ENCODE assay signal across 20 cellular contexts in the genomic region with DNA sequence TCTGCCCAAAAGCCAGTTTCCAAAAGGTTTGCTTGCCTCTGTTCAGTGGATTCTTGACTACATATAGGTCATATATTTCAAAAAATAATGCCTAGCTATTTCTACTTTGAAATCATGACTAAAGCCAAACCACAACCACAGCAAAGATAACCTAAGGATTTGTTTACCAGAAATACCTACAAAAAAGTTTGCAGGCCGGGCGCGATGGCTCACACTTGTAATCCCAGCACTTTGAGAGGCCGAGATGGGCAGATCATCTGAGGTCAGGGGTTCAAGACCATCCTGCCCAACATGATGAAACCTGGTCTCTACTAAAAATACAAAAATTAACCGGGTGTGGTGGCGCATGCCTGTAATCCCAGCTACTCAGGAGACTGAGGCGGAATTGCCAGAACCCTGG. TPM values are rescaled to one million over a fixed set of nuclear protein-coding genes. Genes with fewer than 3 reads are reported as not detected.
A peak's percentile ranks its signal among the peaks of the same experiment; 100 is the strongest.
DNase-seq lines count a peak whose midpoint lies in the region; ATAC-seq and TF ChIP-seq lines count a peak whose summit lies in the region.
"Had no signal": no experiment of that assay in that cellular context is flagged by ENCODE, and none has a peak within 500 bp of the region (broad histone marks: within the 10 kb centered on the region; RNA-seq: fewer than 3 reads in every experiment).

No MANE protein-coding gene starts in this region.

- 72% methylated on average over 6 of the region's 7 CpGs for WGBS in right lobe of liver (ENCODE audit: insufficient coverage, low coverage, low lambda C conversion rate, missing lambda C conversion rate)

- peak overlapping the region; percentile 42 to 100 (median 93); a peak in 18 of 22 replicates for H3K4me2 ChIP-seq in BLaER1 treated with 17β-estradiol and CSF1 and Interleukin-3, amounts not matched to agents 10 nM and 100 nM
- no peak overlapping the region for H3K4me2 ChIP-seq in GM23338

- CTCF ChIA-PET in Caco-2 (lab: Charles Lee), result no interaction called here

- intact Hi-C loops in right lobe of liver (cut with DNase I), result no loop called here
- intact Hi-C loops in Caco-2 (cut with micrococcal nuclease; ENCODE audit: unreplicated experiment), result no loop called here

- BruUV-seq in Caco-2 (replicated peaks; lab: Mats Ljungman, UMichigan), result no TSS peak

- no peak for ATAC-seq in GM23338
- no peak for ATAC-seq in activated naive CD4-positive, alpha-beta T cell treated with anti-CD3 and anti-CD28 coated beads, Interleukin-2, amount 50 U/mL, for 72 hours
- ATAC-seq in right lobe of liver, result no peak
- ATAC-seq in HG03280 (IDR thresholded peaks at IDR 0.05; ENCODE audit: unreplicated experiment), result no peak
- no peak for ATAC-seq in HG02798 (IDR thresholded peaks at IDR 0.05; ENCODE audit: poor library complexity, unreplicated experiment)

- peaks cover 54% of the 10 kb centered on the region for H3F3A ChIP-seq in GM23338 (replicated peaks; ENCODE audit: low read depth)

- DNase-seq in GM23338 (ENCODE audit: low spot score) (no peak), right lobe of liver (no peak), Caco-2 (no peak), NCI-H748 (lab: John Stamatoyannopoulos, UW; ENCODE audit: unreplicated experiment) (no peak)
- no peak for DNase-seq in activated naive CD4-positive, alpha-beta T cell treated with anti-CD3 and anti-CD28 coated beads, Interleukin-2, amount 50 U/mL, for 72 hours (ENCODE audit: low spot score in 2 of 2)
- DNase-seq: activated CD4-positive, alpha-beta T cell treated with anti-CD3 and anti-CD28 coated beads, Interleukin-2, amount 50 U/mL, for 1 hour; kidney; MM.1S; NCI-H2081 treated with DMSO at 0.1 percent for 48 hours; SHP77 treated with DMSO at 0.1 percent for 48 hours; stimulated activated CD4-positive, alpha-beta T cell treated with anti-CD3 and anti-CD28 coated beads, Interleukin-2, amount 100 ng/mL, for 24 hours; T-helper 9 cell had no signal

- POLR2A ChIA-PET in Caco-2 (lab: Charles Lee), result no interaction called here

- H2AFZ ChIP-seq in GM23338, result no peak overlapping the region

- H3K27me3 ChIP-seq in BLaER1 treated with 17β-estradiol and CSF1 and Interleukin-3, amounts not matched to agents 10 nM and 100 nM, result no peaks in the 10 kb centered on the region; a peak in 1 of 22 replicates
- H3K27me3 ChIP-seq in GM23338 (ENCODE audit: insufficient read depth) (no peaks in the 10 kb centered on the region), right lobe of liver (no peaks in the 10 kb centered on the region), Caco-2 (replicated peaks; ENCODE audit: control insufficient read depth, insufficient read depth, low read length) (no peaks in the 10 kb centered on the region)

- H3K4me1 Mint-ChIP-seq in GM23338, result peaks cover 55% of the 10 kb centered on the region
- peaks cover 7% of the 10 kb centered on the region for H3K4me1 Mint-ChIP-seq in Caco-2 (ENCODE audit: low read depth, unreplicated experiment)

- no peaks in the 10 kb centered on the region for H3K9me3 ChIP-seq in BLaER1 treated with 17β-estradiol and CSF1 and Interleukin-3, amounts not matched to agents 10 nM and 100 nM (replicated peaks in 1 of 11)
- no peaks in the 10 kb centered on the region for H3K9me3 ChIP-seq in right lobe of liver
- H3K9me3 ChIP-seq in Caco-2, result no peaks in the 10 kb centered on the region

- H3K9ac ChIP-seq in BLaER1 treated with 17β-estradiol and CSF1 and Interleukin-3, amounts not matched to agents 10 nM and 100 nM, result peak overlapping the region in 3 of 11 experiments; percentile 7 to 23 (median 21); a peak in 1 of 22 replicates

- H3K27ac Mint-ChIP-seq in GM23338 (peak overlapping the region; percentile 40; the same call in 1 of the 2 replicates), Caco-2 (ENCODE audit: unreplicated experiment) (no peak overlapping the region)
- peak overlapping the region; percentile 47 to 53 for H3K27ac Mint-ChIP-seq in activated naive CD4-positive, alpha-beta T cell treated with anti-CD3 and anti-CD28 coated beads, Interleukin-2, amount 50 U/mL, for 72 hours

- peaks cover 14% of the 10 kb centered on the region for H3K79me2 ChIP-seq in GM23338 (replicated peaks; ENCODE audit: insufficient read depth)

- TF ChIP-seq POLR2A in right lobe of liver (IDR thresholded peaks at IDR 0.05), result no peak

- TF ChIP-seq CTCF in GM23338 (conservative IDR thresholded peaks at IDR 0.05; ENCODE audit: low read depth in 2 of 2), result no peak
- TF ChIP-seq CTCF in right lobe of liver (IDR thresholded peaks at IDR 0.05), result no peak
- no peak for TF ChIP-seq CTCF in Caco-2 (IDR thresholded peaks at IDR 0.05; ENCODE audit: insufficient read depth in 1 of 2, low read depth in 1 of 2, low read length in 1 of 2, severe bottlenecking in 1 of 2, unreplicated experiment in 1 of 2)

- H3K4me3 ChIP-seq in BLaER1 treated with 17β-estradiol and CSF1 and Interleukin-3, amounts not matched to agents 10 nM and 100 nM, result no peak overlapping the region
- H3K4me3 ChIP-seq in GM23338 (no peak overlapping the region), right lobe of liver (no peak overlapping the region), Caco-2 (ENCODE audit: low read depth, low read length) (no peak overlapping the region)

- H3K27ac ChIP-seq in BLaER1 treated with 17β-estradiol and CSF1 and Interleukin-3, amounts not matched to agents 10 nM and 100 nM, result peak overlapping the region in 9 of 11 experiments; percentile 19 to 84 (median 75); a peak in 14 of 22 replicates
- peak overlapping the region; percentile 81 for H3K27ac ChIP-seq in GM23338 (ENCODE audit: low read depth)
- H3K27ac ChIP-seq in right lobe of liver, result peak overlapping the region in 2 of 3 donors; percentile 8 to 18

- H3K36me3 ChIP-seq in BLaER1 treated with 17β-estradiol and CSF1 and Interleukin-3, amounts not matched to agents 10 nM and 100 nM, result peaks cover 53 to 94% (median 86%) of the 10 kb centered on the region in 11 experiments
- H3K36me3 ChIP-seq in GM23338 (ENCODE audit: insufficient read depth) (peaks cover 33% of the 10 kb centered on the region), right lobe of liver (peaks cover 0 to 23% (median 15%) of the 10 kb centered on the region in 4 donors), Caco-2 (ENCODE audit: control insufficient read depth, insufficient read depth, low read length) (peaks cover 9% of the 10 kb centered on the region; the same call in 1 of the 2 replicates)

- H3K4me3 Mint-ChIP-seq in GM23338 (no peak overlapping the region), Caco-2 (ENCODE audit: unreplicated experiment) (no peak overlapping the region)
- H3K4me3 Mint-ChIP-seq: central memory CD8-positive, alpha-beta T cell had no signal

- H3K27me3 Mint-ChIP-seq in GM23338 (ENCODE audit: insufficient read depth, low read depth, poor library complexity) (peaks cover 40% of the 10 kb centered on the region), Caco-2 (ENCODE audit: insufficient read depth, unreplicated experiment) (no peaks in the 10 kb centered on the region)
- H3K27me3 Mint-ChIP-seq: central memory CD8-positive, alpha-beta T cell had no signal

- H3K4me1 ChIP-seq in BLaER1 treated with 17β-estradiol and CSF1 and Interleukin-3, amounts not matched to agents 10 nM and 100 nM, result peaks cover 75 to 100% (median 100%) of the 10 kb centered on the region in 10 experiments
- H3K4me1 ChIP-seq in GM23338 (ENCODE audit: insufficient read depth) (peaks cover 23% of the 10 kb centered on the region; the same call in 1 of the 2 replicates), right lobe of liver (peaks cover 0 to 29% (median 9%) of the 10 kb centered on the region in 4 donors), Caco-2 (no peaks in the 10 kb centered on the region)

- no peaks in the 10 kb centered on the region for H3K9me2 ChIP-seq in GM23338 (ENCODE audit: insufficient read depth)

- H3K9me3 Mint-ChIP-seq in GM23338 (no peaks in the 10 kb centered on the region), Caco-2 (ENCODE audit: unreplicated experiment) (no peaks in the 10 kb centered on the region)
- no peaks in the 10 kb centered on the region for H3K9me3 Mint-ChIP-seq in activated naive CD4-positive, alpha-beta T cell treated with anti-CD3 and anti-CD28 coated beads, Interleukin-2, amount 50 U/mL, for 72 hours
- H3K9me3 Mint-ChIP-seq: central memory CD8-positive, alpha-beta T cell had no signal

- peaks cover 5 to 98% (median 84%) of the 10 kb centered on the region in 11 experiments; a peak in 21 of 22 replicates for H4K20me1 ChIP-seq in BLaER1 treated with 17β-estradiol and CSF1 and Interleukin-3, amounts not matched to agents 10 nM and 100 nM
- H4K20me1 ChIP-seq in GM23338 (replicated peaks; ENCODE audit: insufficient read depth), result peaks cover 13% of the 10 kb centered on the region

- H3K36me3 Mint-ChIP-seq in GM23338 (ENCODE audit: low read depth) (peaks cover 92% of the 10 kb centered on the region), Caco-2 (ENCODE audit: insufficient read depth, unreplicated experiment) (peaks cover 96% of the 10 kb centered on the region)
- peaks cover 10 to 28% of the 10 kb centered on the region in 2 donors for H3K36me3 Mint-ChIP-seq in activated naive CD4-positive, alpha-beta T cell treated with anti-CD3 and anti-CD28 coated beads, Interleukin-2, amount 50 U/mL, for 72 hours

TF ChIP-seq in GM23338, 12 proteins besides CTCF, POLR2A, EP300 and RAD21 (continues in another document):
- no peak for TF ChIP-seq CREB1 (CRISPR knock-in tag; IDR thresholded peaks at IDR 0.05; ENCODE audit: low read depth)

RNA-seq across cellular contexts. Expression of a gene that starts 15.2 kb away (rescaled TPM):
- total RNA-seq in GM23338 (2014; rRNA removed; shearing (Covaris generic)), result 286 and 301 TPM in 2 replicates
- polyA plus RNA-seq in GM23338 (2016; fragmentation: Nextera tagmentation; extraction: Ambion mirVana), result 324 and 339 TPM in 2 replicates
- total RNA-seq in activated naive CD4-positive, alpha-beta T cell treated with anti-CD3 and anti-CD28 coated beads, Interleukin-2, amount 50 U/mL, for 72 hours, result 100 to 1,000 TPM in 1 of 2 donors, 10 to 100 TPM in 1; 88.1 to 106 TPM
- total RNA-seq in right lobe of liver (100 to 1,000 TPM in 1 of 6 experiments, 10 to 100 TPM in 5; 61.5 to 132 (median 73.1) TPM), Caco-2 (2022) (103 and 105 TPM in 2 replicates)

RNA-seq across cellular contexts. Expression of a gene that starts 28.5 kb away (rescaled TPM):
- total RNA-seq in GM23338 (2014; rRNA removed; shearing (Covaris generic)), result not detected in 2 replicates
- not detected in 2 replicates for polyA plus RNA-seq in GM23338 (2016; fragmentation: Nextera tagmentation; extraction: Ambion mirVana)
- not detected for total RNA-seq in activated naive CD4-positive, alpha-beta T cell treated with anti-CD3 and anti-CD28 coated beads, Interleukin-2, amount 50 U/mL, for 72 hours
- total RNA-seq in right lobe of liver (not detected), Caco-2 (2022) (not detected in 2 replicates)
- total RNA-seq: HT1080, kidney, myocyte had no signal
- polyA plus RNA-seq: BJ, thymus had no signal

RNA-seq across cellular contexts. Expression of a gene that starts 56.0 kb away (rescaled TPM):
- total RNA-seq in GM23338 (2014; rRNA removed; shearing (Covaris generic)), result 38.2 and 45.1 TPM in 2 replicates
- 60.4 and 64.0 TPM in 2 replicates for polyA plus RNA-seq in GM23338 (2016; fragmentation: Nextera tagmentation; extraction: Ambion mirVana)
- 10 to 100 TPM; 24.2 to 46.2 TPM for total RNA-seq in activated naive CD4-positive, alpha-beta T cell treated with anti-CD3 and anti-CD28 coated beads, Interleukin-2, amount 50 U/mL, for 72 hours
- total RNA-seq in right lobe of liver (10 to 100 TPM; 18.6 to 47.8 (median 39.0) TPM), Caco-2 (2022) (66.3 and 69.0 TPM in 2 replicates)

RNA-seq across cellular contexts. Expression of a gene that starts 56.2 kb away (rescaled TPM):
- 8.3 and 11.2 TPM in 2 replicates for total RNA-seq in GM23338 (2014; rRNA removed; shearing (Covaris generic))
- 11.7 and 14.8 TPM in 2 replicates for polyA plus RNA-seq in GM23338 (2016; fragmentation: Nextera tagmentation; extraction: Ambion mirVana)
- 10 to 100 TPM; 15.1 to 19.8 TPM for total RNA-seq in activated naive CD4-positive, alpha-beta T cell treated with anti-CD3 and anti-CD28 coated beads, Interleukin-2, amount 50 U/mL, for 72 hours
- total RNA-seq in right lobe of liver (1 to 10 TPM; 5.0 to 9.4 (median 6.9) TPM), Caco-2 (2022) (11.4 and 11.9 TPM in 2 replicates)

Comparison
In these comparisons a context has a peak if more than half of its experiments do, and no peak if none do; other contexts are left out.
1. H3K27ac ChIP-seq: peak in every context shown above with its lines; median percentile 81 in GM23338; 75 in BLaER1 treated with 17β-estradiol and CSF1 and Interleukin-3, amounts not matched to agents 10 nM and 100 nM; 13 in right lobe of liver.